In the genomic region with DNA sequence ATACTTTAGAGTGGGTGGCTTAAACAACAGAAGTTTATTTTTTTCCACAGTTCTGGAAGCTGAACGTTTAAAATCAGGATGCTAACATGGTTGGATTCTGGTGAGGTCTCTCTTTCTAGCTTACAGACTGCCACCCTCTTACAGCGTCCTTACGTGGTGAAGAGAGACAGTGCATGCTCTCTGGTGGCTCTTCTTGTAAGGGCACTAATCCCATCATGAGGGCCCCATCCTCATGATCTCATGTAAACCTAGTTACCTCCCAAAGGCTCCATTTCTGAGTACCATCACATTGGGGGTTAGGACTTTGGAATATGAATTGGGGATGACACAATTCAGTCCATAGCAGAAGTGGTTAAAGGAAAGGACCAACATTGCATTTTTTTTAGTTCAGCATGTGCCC, we compare ENCODE assay signal across 37 cellular contexts.
DNase-seq lines count a peak whose midpoint lies in the region; ATAC-seq, FAIRE-seq and TF ChIP-seq lines count a peak whose summit lies in the region.
"Had no signal": no experiment of that assay in that cellular context is flagged by ENCODE, and none has a peak within 500 bp of the region (broad histone marks: within the 10 kb centered on the region; RNA-seq: fewer than 3 reads in every experiment).

No MANE protein-coding gene starts in this region.

- H3K79me2 ChIP-seq in HepG2 (ENCODE audit: insufficient read depth, low read length) (no peaks in the 10 kb centered on the region), astrocyte (ENCODE audit: insufficient read depth, low read length) (no peaks in the 10 kb centered on the region), mesendoderm (ENCODE audit: control insufficient read depth, insufficient read depth, low read length) (no peaks in the 10 kb centered on the region)

- no peak overlapping the region for H4K5ac ChIP-seq in mesendoderm (ENCODE audit: low read length)

- no peak for TF ChIP-seq CTCF in HepG2 (CRISPR knock-in tag; IDR thresholded peaks at IDR 0.05)
- TF ChIP-seq CTCF in right lobe of liver (IDR thresholded peaks at IDR 0.05): no peak
- TF ChIP-seq CTCF in astrocyte (IDR thresholded peaks at IDR 0.05; ENCODE audit: insufficient read depth, low read depth, low read length): no peak
- TF ChIP-seq CTCF in endodermal cell (conservative IDR thresholded peaks at IDR 0.05): no peak
- no peak for TF ChIP-seq CTCF in lower lobe of right lung (IDR thresholded peaks at IDR 0.05)

- H3K27ac Mint-ChIP-seq in astrocyte (ENCODE audit: unreplicated experiment): peak overlapping the region; percentile 97
- H3K27ac Mint-ChIP-seq in endodermal cell: no peak overlapping the region
- H3K27ac Mint-ChIP-seq: B cell; CD14-positive monocyte; CD4-positive, alpha-beta memory T cell; CD4-positive, alpha-beta T cell; CD4-positive, CD25-positive, alpha-beta regulatory T cell; CD8-positive, alpha-beta memory T cell; CD8-positive, alpha-beta T cell had no signal

- H3K27ac ChIP-seq in HepG2 (ENCODE audit: extremely low read length, insufficient read depth, low read length) (no peak overlapping the region), right lobe of liver (no peak overlapping the region), HUES48 (ENCODE audit: low read depth, low read length) (peak overlapping the region; percentile 71), astrocyte (ENCODE audit: low read depth, low read length) (peak overlapping the region; percentile 49), endodermal cell (ENCODE audit: low read depth, low read length) (peak overlapping the region; percentile 89), lower lobe of right lung (no peak overlapping the region), mesendoderm (ENCODE audit: low read depth, low read length) (no peak overlapping the region)
- H3K27ac ChIP-seq: 22Rv1; A549; BLaER1; BLaER1 treated with 17β-estradiol and CSF1 and Interleukin-3, amounts not matched to agents 10 nM and 100 nM; C4-2B had no signal

- no peak for TF ChIP-seq EP300 in HepG2 (IDR thresholded peaks at IDR 0.05; ENCODE audit: low read depth in 2 of 2, low read length in 2 of 2)
- TF ChIP-seq EP300 in HepG2 (CRISPR knock-in tag; IDR thresholded peaks at IDR 0.05; ENCODE audit: borderline replicate concordance): no peak

- no peak overlapping the region for H3K56ac ChIP-seq in mesendoderm (ENCODE audit: low read length)

- H4K20me1 ChIP-seq in HepG2 (ENCODE audit: insufficient read depth, low read length): no peaks in the 10 kb centered on the region
- no peaks in the 10 kb centered on the region for H4K20me1 ChIP-seq in astrocyte (ENCODE audit: insufficient read depth, low read length)
- H4K20me1 ChIP-seq: BLaER1; BLaER1 treated with 17β-estradiol and CSF1 and Interleukin-3, amounts not matched to agents 10 nM and 100 nM had no signal

- H2BK120ac ChIP-seq in mesendoderm (ENCODE audit: low read depth, low read length): no peak overlapping the region

- H3K4me3 ChIP-seq in HepG2 (replicated peaks in 1 of 3; ENCODE audit: insufficient read depth in 1 of 3, low read depth in 2 of 3, low read length in 3 of 3) (no peak overlapping the region), right lobe of liver (no peak overlapping the region), HUES48 (ENCODE audit: low read depth, low read length) (no peak overlapping the region), astrocyte (ENCODE audit: insufficient read depth, low read depth, low read length) (no peak overlapping the region), endodermal cell (ENCODE audit: low read length) (no peak overlapping the region), lower lobe of right lung (no peak overlapping the region), mesendoderm (ENCODE audit: low read length) (no peak overlapping the region)
- H3K4me3 ChIP-seq: A549; BLaER1; BLaER1 treated with 17β-estradiol and CSF1 and Interleukin-3, amounts not matched to agents 10 nM and 100 nM had no signal

- H3K4me1 Mint-ChIP-seq in astrocyte (ENCODE audit: low read depth, unreplicated experiment): peaks cover 11% of the 10 kb centered on the region
- peaks cover 23% of the 10 kb centered on the region for H3K4me1 Mint-ChIP-seq in endodermal cell
- H3K4me1 Mint-ChIP-seq: B cell; CD14-positive monocyte; CD4-positive, alpha-beta memory T cell; CD4-positive, CD25-positive, alpha-beta regulatory T cell; CD8-positive, alpha-beta memory T cell had no signal

- no peak for DNase-seq in HepG2 (ENCODE audit: low spot score)
- DNase-seq in right lobe of liver: no peak
- DNase-seq in astrocyte (ENCODE audit: low read depth): no peak
- no peak for DNase-seq in endodermal cell
- no peak for DNase-seq in lower lobe of right lung
- no peak for DNase-seq in mesendoderm
- DNase-seq: 8988T; ACHN; AML-193; BE2C; C1 segment of cervical spinal cord; Caco-2; Calu3; CD4-positive, alpha-beta memory T cell; CD4-positive, alpha-beta T cell; CD4-positive, CD25-positive, alpha-beta regulatory T cell; CD8-positive, alpha-beta memory T cell; CD8-positive, alpha-beta T cell; COR-L47; DMS 273 treated with DMSO at 0.1 percent for 48 hours; DMS153; DMS53; DMS79; DMS79 treated with DMSO at 0.1 percent for 48 hours; DND-41; EL had no signal

- POLR2A ChIA-PET in HepG2 (lab: Yijun Ruan, JAX): no interaction called here

- CTCF ChIA-PET in HepG2 (lab: Yijun Ruan, JAX; ENCODE audit: low intra/inter-chr PET ratio, low total read pairs): no interaction called here

- H3K18ac ChIP-seq in mesendoderm (ENCODE audit: low read length): no peak overlapping the region

- H3K36me3 ChIP-seq in HepG2 (replicated peaks in 1 of 2; ENCODE audit: control insufficient read depth in 1 of 2, insufficient read depth in 2 of 2, low read length in 2 of 2): no peaks in the 10 kb centered on the region
- H3K36me3 ChIP-seq in right lobe of liver: no peaks in the 10 kb centered on the region
- no peaks in the 10 kb centered on the region for H3K36me3 ChIP-seq in HUES48 (ENCODE audit: control insufficient read depth, insufficient read depth, low read length)
- no peaks in the 10 kb centered on the region for H3K36me3 ChIP-seq in astrocyte (ENCODE audit: insufficient read depth, low read length)
- no peaks in the 10 kb centered on the region for H3K36me3 ChIP-seq in endodermal cell (ENCODE audit: control insufficient read depth, insufficient read depth, low read length)
- no peaks in the 10 kb centered on the region for H3K36me3 ChIP-seq in lower lobe of right lung
- no peaks in the 10 kb centered on the region for H3K36me3 ChIP-seq in mesendoderm (ENCODE audit: control insufficient read depth, insufficient read depth, low read length)
- H3K36me3 ChIP-seq: BE2C; BLaER1; BLaER1 treated with 17β-estradiol and CSF1 and Interleukin-3, amounts not matched to agents 10 nM and 100 nM had no signal

- no peak overlapping the region for H3K23ac ChIP-seq in mesendoderm (ENCODE audit: low read length)

- 22% methylated on average over 3 of the region's 3 CpGs for WGBS in HepG2 (ENCODE audit: low lambda C conversion rate)
- WGBS in right lobe of liver (ENCODE audit: insufficient coverage, low coverage, low lambda C conversion rate, missing lambda C conversion rate): 87% methylated on average over 3 of the region's 3 CpGs
- WGBS in endodermal cell (ENCODE audit: insufficient coverage in 1 of 2, insufficient read length in 1 of 2), 2 experiments: 93% methylated on average over 2 to 3 of the region's 3 CpGs
- no CpG with 5 or more reads among the region's 3 CpGs for WGBS in mesendoderm (ENCODE audit: extremely low coverage, insufficient coverage, low lambda C conversion rate)

- no peaks in the 10 kb centered on the region for H3K9me3 Mint-ChIP-seq in astrocyte (ENCODE audit: unreplicated experiment)
- H3K9me3 Mint-ChIP-seq in endodermal cell: peaks cover 4% of the 10 kb centered on the region

- H3K27me3 ChIP-seq in HepG2 (ENCODE audit: control insufficient read depth in 1 of 2, insufficient read depth in 2 of 2, low read length in 2 of 2): no peaks in the 10 kb centered on the region
- H3K27me3 ChIP-seq in right lobe of liver: no peaks in the 10 kb centered on the region
- no peaks in the 10 kb centered on the region for H3K27me3 ChIP-seq in HUES48 (ENCODE audit: control insufficient read depth, insufficient read depth, low read length)
- H3K27me3 ChIP-seq in astrocyte (ENCODE audit: insufficient read depth, low read length): no peaks in the 10 kb centered on the region
- H3K27me3 ChIP-seq in endodermal cell (ENCODE audit: control insufficient read depth, insufficient read depth, low read length, poor library complexity, severe bottlenecking): no peaks in the 10 kb centered on the region
- no peaks in the 10 kb centered on the region for H3K27me3 ChIP-seq in lower lobe of right lung (ENCODE audit: low read depth)
- H3K27me3 ChIP-seq in mesendoderm (ENCODE audit: insufficient read depth, low read length, poor library complexity): no peaks in the 10 kb centered on the region
- H3K27me3 ChIP-seq: BE2C; BLaER1; BLaER1 treated with 17β-estradiol and CSF1 and Interleukin-3, amounts not matched to agents 10 nM and 100 nM had no signal

- H4K8ac ChIP-seq in mesendoderm (ENCODE audit: low read depth, low read length): no peak overlapping the region

- no peak overlapping the region for H3K4me3 Mint-ChIP-seq in astrocyte (ENCODE audit: unreplicated experiment)
- H3K4me3 Mint-ChIP-seq in endodermal cell: no peak overlapping the region
- H3K4me3 Mint-ChIP-seq: B cell; CD14-positive monocyte; CD4-positive, alpha-beta memory T cell; CD4-positive, alpha-beta T cell; CD4-positive, CD25-positive, alpha-beta regulatory T cell; CD8-positive, alpha-beta memory T cell; CD8-positive, alpha-beta T cell had no signal

- H3K4me1 ChIP-seq in HepG2 (ENCODE audit: insufficient read depth, low read length) (no peaks in the 10 kb centered on the region), right lobe of liver (no peaks in the 10 kb centered on the region), HUES48 (ENCODE audit: control insufficient read depth, insufficient read depth, low read length) (peaks cover 36% of the 10 kb centered on the region), astrocyte (ENCODE audit: insufficient read depth, low read length) (peaks cover 7% of the 10 kb centered on the region), endodermal cell (ENCODE audit: control insufficient read depth, insufficient read depth, low read length) (no peaks in the 10 kb centered on the region), lower lobe of right lung (no peaks in the 10 kb centered on the region), mesendoderm (ENCODE audit: control insufficient read depth, low read depth, low read length) (peaks cover 3% of the 10 kb centered on the region)
- H3K4me1 ChIP-seq: BLaER1; BLaER1 treated with 17β-estradiol and CSF1 and Interleukin-3, amounts not matched to agents 10 nM and 100 nM; Caco-2 had no signal

- H3K9ac ChIP-seq in HepG2 (ENCODE audit: insufficient read depth, low read depth, low read length) (no peak overlapping the region), HUES48 (ENCODE audit: low read depth, low read length) (no peak overlapping the region), astrocyte (ENCODE audit: low read length) (no peak overlapping the region), endodermal cell (ENCODE audit: extremely low read depth, low read length, poor library complexity, severe bottlenecking) (no peak overlapping the region), mesendoderm (ENCODE audit: low read length) (no peak overlapping the region)
- H3K9ac ChIP-seq: BLaER1; BLaER1 treated with 17β-estradiol and CSF1 and Interleukin-3, amounts not matched to agents 10 nM and 100 nM had no signal

- H3K27me3 Mint-ChIP-seq in astrocyte (ENCODE audit: low read depth, unreplicated experiment) (no peaks in the 10 kb centered on the region), endodermal cell (ENCODE audit: insufficient read depth) (no peaks in the 10 kb centered on the region)
- H3K27me3 Mint-ChIP-seq: B cell; CD4-positive, alpha-beta T cell had no signal

- in situ Hi-C loops in HepG2 (cut with HindIII; ENCODE audit: extremely low pct_ligation_motif_present, low pct_unique_long_range_greater_than_20kb): no loop called here

- TF ChIP-seq POLR2A in HepG2 (IDR thresholded peaks at IDR 0.05; ENCODE audit: insufficient read depth in 1 of 2, low read depth in 2 of 2, low read length in 2 of 2) (no peak), right lobe of liver (IDR thresholded peaks at IDR 0.05) (no peak)

- no peak overlapping the region for H2BK15ac ChIP-seq in mesendoderm (replicated peaks; ENCODE audit: low read depth)

- H2BK5ac ChIP-seq in mesendoderm (ENCODE audit: low read length): no peak overlapping the region

- no peak overlapping the region for H3K4me2 ChIP-seq in HepG2 (ENCODE audit: low read depth, low read length)
- H3K4me2 ChIP-seq in astrocyte (ENCODE audit: low read length): no peak overlapping the region
- H3K4me2 ChIP-seq in mesendoderm (ENCODE audit: low read length): no peak overlapping the region
- H3K4me2 ChIP-seq: A549; BLaER1; BLaER1 treated with 17β-estradiol and CSF1 and Interleukin-3, amounts not matched to agents 10 nM and 100 nM had no signal

- FAIRE-seq in HepG2 (lab: Jason Lieb, UNC) (no peak), astrocyte (lab: Jason Lieb, UNC) (no peak)
- FAIRE-seq: A204.1, A549, D721Med had no signal

- H3K79me1 ChIP-seq in mesendoderm (ENCODE audit: low read length): no peaks in the 10 kb centered on the region

- BruUV-seq in HepG2 (replicated peaks; lab: Mats Ljungman, UMichigan): no TSS peak

- intact Hi-C loops in HepG2 (cut with micrococcal nuclease; ENCODE audit: unreplicated experiment) (no loop called here), right lobe of liver (cut with DNase I) (no loop called here), lower lobe of right lung (cut with DNase I) (no loop called here)

- H3K9me3 ChIP-seq in HepG2 (ENCODE audit: low read length): no peaks in the 10 kb centered on the region
- H3K9me3 ChIP-seq in right lobe of liver: no peaks in the 10 kb centered on the region
- H3K9me3 ChIP-seq in HUES48 (ENCODE audit: control insufficient read depth, insufficient read depth, low read length): peaks cover 5% of the 10 kb centered on the region; the same call in 1 of the 2 replicates
- no peaks in the 10 kb centered on the region for H3K9me3 ChIP-seq in astrocyte (ENCODE audit: insufficient read depth, low read depth, low read length)
- H3K9me3 ChIP-seq in endodermal cell (ENCODE audit: control insufficient read depth, low read length): peaks cover 7% of the 10 kb centered on the region
- H3K9me3 ChIP-seq in lower lobe of right lung: no peaks in the 10 kb centered on the region
- H3K9me3 ChIP-seq: BE2C; BLaER1; BLaER1 treated with 17β-estradiol and CSF1 and Interleukin-3, amounts not matched to agents 10 nM and 100 nM; Caco-2 had no signal

- H3K36me3 Mint-ChIP-seq in astrocyte (ENCODE audit: low read depth, unreplicated experiment) (peaks cover 2% of the 10 kb centered on the region), endodermal cell (ENCODE audit: low read depth) (no peaks in the 10 kb centered on the region)
- H3K36me3 Mint-ChIP-seq: CD14-positive monocyte; CD4-positive, alpha-beta memory T cell; CD4-positive, CD25-positive, alpha-beta regulatory T cell; CD8-positive, alpha-beta memory T cell; CD8-positive, alpha-beta T cell had no signal

- ATAC-seq in HepG2: no peak
- no peak for ATAC-seq in right lobe of liver
- no peak for ATAC-seq in lower lobe of right lung
- ATAC-seq in HG03571 (IDR thresholded peaks at IDR 0.05; ENCODE audit: unreplicated experiment): no peak
- ATAC-seq: A549; CD8-positive, alpha-beta T cell had no signal

- no peak overlapping the region for H2AK5ac ChIP-seq in mesendoderm (ENCODE audit: low read length)

- no peak for TF ChIP-seq RAD21 in HepG2 (CRISPR knock-in tag; IDR thresholded peaks at IDR 0.05)

- no peak overlapping the region for H3K4ac ChIP-seq in mesendoderm (ENCODE audit: low read depth, low read length)

- no peak overlapping the region for H2AFZ ChIP-seq in HepG2 (ENCODE audit: low read length)
- H2AFZ ChIP-seq in astrocyte (ENCODE audit: low read depth, low read length): no peak overlapping the region

Comparison
In these comparisons a context has a peak if more than half of its experiments do, and no peak if none do; other contexts are left out.
1. H3K27ac ChIP-seq: peak in HUES48 (single experiment), astrocyte (single experiment) and endodermal cell (single experiment); none in HepG2 (single experiment), right lobe of liver (0 of 3), lower lobe of right lung (single experiment) and mesendoderm (single experiment).